ENCODE assay signal across 1 cellular context in genomic region chr22:48979482-48979881, GRCh38.
TF ChIP-seq lines count a peak whose summit lies in the region.

No MANE protein-coding gene starts in this region.

TF ChIP-seq in HCT116, 20 proteins besides CTCF, POLR2A, EP300 and RAD21 (continued from another document):
- no peak for TF ChIP-seq REST (IDR thresholded peaks at IDR 0.05; ENCODE audit: low read depth)
- no peak for TF ChIP-seq JUND (IDR thresholded peaks at IDR 0.05)
- TF ChIP-seq ATF3 (IDR thresholded peaks at IDR 0.05), result no peak
